8 cellular contexts compared by ENCODE assay signal in genomic region chr19:17282488-17283256, GRCh38. TPM values are rescaled to one million over a fixed set of nuclear protein-coding genes. Genes with fewer than 3 reads are reported as not detected.
DNase-seq lines count a peak whose midpoint lies in the region; ATAC-seq and TF ChIP-seq lines count a peak whose summit lies in the region.

No MANE protein-coding gene starts in this region.

- POLR2A ChIA-PET in naive thymus-derived CD8-positive, alpha-beta T cell (lab: Charles Lee): interaction anchor here (1.5 to 3.9 kb wide), 3 partner anchors 10 to 22 kb away, joined by 4 to 20 read pairs (median 5); partner anchors contain the start of gene BABAM1

- peak overlapping the region; percentile 44 for H3K4me3 ChIP-seq in HUES6 (ENCODE audit: low read depth, low read length)

- H3K4me1 Mint-ChIP-seq in naive thymus-derived CD8-positive, alpha-beta T cell: peaks cover 4 to 9% (median 6%) of the 10 kb centered on the region in 4 donors
- peaks cover 25% of the 10 kb centered on the region for H3K4me1 Mint-ChIP-seq in stimulated activated memory B cell treated with anti-CD40 and anti-IgM and Interleukin-4, amounts not matched to agents 10 μg/mL and 1 μg/mL and 100 μg/mL, for 72 hours

- peak; percentile 91 to 94 for ATAC-seq in naive thymus-derived CD8-positive, alpha-beta T cell
- peak; percentile 90 for ATAC-seq in stimulated activated memory B cell treated with anti-CD40 and anti-IgM and Interleukin-4, amounts not matched to agents 10 μg/mL and 1 μg/mL and 100 μg/mL, for 72 hours

- DNase-seq in AG08395 (ENCODE audit: low spot score) (peak; percentile 84), OCI-M1 (lab: John Stamatoyannopoulos, UW) (peak; percentile 96), activated T-cell treated with anti-CD3 and anti-CD28 coated beads for 48 hours (ENCODE audit: low read depth) (peak; percentile 79), fibroblast of gingiva (ENCODE audit: low read depth) (peak; percentile 48)
- peak; percentile 63 to 89 (median 78) for DNase-seq in naive thymus-derived CD8-positive, alpha-beta T cell

- TF ChIP-seq POLR2A in GM18951 (IDR thresholded peaks at IDR 0.05; ENCODE audit: extremely low read depth, insufficient read depth, insufficient read length): peak; percentile 44

- in situ Hi-C loops in GM18951 (cut with MboI; ENCODE audit: low sequenced_read_pairs, unreplicated experiment): no loop called here

- H3K4me3 Mint-ChIP-seq in naive thymus-derived CD8-positive, alpha-beta T cell: peak overlapping the region; percentile 76 to 91 (median 83)
- peak overlapping the region; percentile 87 for H3K4me3 Mint-ChIP-seq in stimulated activated memory B cell treated with anti-CD40 and anti-IgM and Interleukin-4, amounts not matched to agents 10 μg/mL and 1 μg/mL and 100 μg/mL, for 72 hours

- no peak overlapping the region for H3K27ac Mint-ChIP-seq in naive thymus-derived CD8-positive, alpha-beta T cell
- peak overlapping the region; percentile 83 for H3K27ac Mint-ChIP-seq in stimulated activated memory B cell treated with anti-CD40 and anti-IgM and Interleukin-4, amounts not matched to agents 10 μg/mL and 1 μg/mL and 100 μg/mL, for 72 hours

- no peaks in the 10 kb centered on the region for H3K9me3 Mint-ChIP-seq in naive thymus-derived CD8-positive, alpha-beta T cell
- H3K9me3 Mint-ChIP-seq in stimulated activated memory B cell treated with anti-CD40 and anti-IgM and Interleukin-4, amounts not matched to agents 10 μg/mL and 1 μg/mL and 100 μg/mL, for 72 hours: no peaks in the 10 kb centered on the region

- H3K36me3 ChIP-seq in HUES6 (ENCODE audit: control insufficient read depth, insufficient read depth, low read length): peaks cover 27% of the 10 kb centered on the region

- no peak overlapping the region for H3K27ac ChIP-seq in HUES6 (ENCODE audit: low read depth, low read length)

- H3K27me3 Mint-ChIP-seq in naive thymus-derived CD8-positive, alpha-beta T cell: peaks cover 0 to 2% (median 0%) of the 10 kb centered on the region in 5 donors
- no peaks in the 10 kb centered on the region for H3K27me3 Mint-ChIP-seq in stimulated activated memory B cell treated with anti-CD40 and anti-IgM and Interleukin-4, amounts not matched to agents 10 μg/mL and 1 μg/mL and 100 μg/mL, for 72 hours

- H3K36me3 Mint-ChIP-seq in naive thymus-derived CD8-positive, alpha-beta T cell: peaks cover 0 to 6% (median 0%) of the 10 kb centered on the region in 3 donors
- peaks cover 28% of the 10 kb centered on the region for H3K36me3 Mint-ChIP-seq in stimulated activated memory B cell treated with anti-CD40 and anti-IgM and Interleukin-4, amounts not matched to agents 10 μg/mL and 1 μg/mL and 100 μg/mL, for 72 hours

- H3K4me1 ChIP-seq in HUES6 (ENCODE audit: control insufficient read depth, insufficient read depth, low read length): peaks cover 6% of the 10 kb centered on the region; the same call in 1 of the 2 replicates

- H3K9me3 ChIP-seq in HUES6 (ENCODE audit: control insufficient read depth, insufficient read depth, low read depth, low read length): peaks cover 5% of the 10 kb centered on the region; the same call in 1 of the 2 replicates

- peaks cover 12% of the 10 kb centered on the region; the same call in 1 of the 2 replicates for H3K27me3 ChIP-seq in HUES6 (ENCODE audit: control insufficient read depth, insufficient read depth, low read length)

- peak overlapping the region; percentile 14 for H3K9ac ChIP-seq in HUES6 (ENCODE audit: low read length)

RNA-seq across cellular contexts. Expression of gene ANKLE1, which starts 1.0 kb away (rescaled TPM):
- 1 to 10 TPM; 2.1 to 3.4 TPM for total RNA-seq in naive thymus-derived CD8-positive, alpha-beta T cell
- 1 to 10 TPM in 2 of 3 donors, under 1 TPM in 1; 0.05 to 1.4 (median 1.0) TPM for polyA plus RNA-seq in naive thymus-derived CD8-positive, alpha-beta T cell

RNA-seq across cellular contexts. Expression of gene BABAM1, which starts 15.4 kb away (rescaled TPM):
- 100 to 1,000 TPM; 104 to 105 TPM for total RNA-seq in naive thymus-derived CD8-positive, alpha-beta T cell
- 100 to 1,000 TPM; 102 to 106 (median 106) TPM for polyA plus RNA-seq in naive thymus-derived CD8-positive, alpha-beta T cell

RNA-seq across cellular contexts. Expression of gene USHBP1, which starts 18.1 kb away (rescaled TPM):
- total RNA-seq in naive thymus-derived CD8-positive, alpha-beta T cell: not detected
- polyA plus RNA-seq in naive thymus-derived CD8-positive, alpha-beta T cell: not detected

RNA-seq across cellular contexts. Expression of gene ABHD8, which starts 20.6 kb away (rescaled TPM):
- total RNA-seq in naive thymus-derived CD8-positive, alpha-beta T cell: 10 to 100 TPM; 10.4 TPM
- 1 to 10 TPM; 6.4 to 9.2 (median 9.0) TPM for polyA plus RNA-seq in naive thymus-derived CD8-positive, alpha-beta T cell

RNA-seq across cellular contexts. Expression of gene MRPL34, which starts 23.0 kb away (rescaled TPM):
- total RNA-seq in naive thymus-derived CD8-positive, alpha-beta T cell: 10 to 100 TPM; 69.3 to 71.1 TPM
- polyA plus RNA-seq in naive thymus-derived CD8-positive, alpha-beta T cell: 100 to 1,000 TPM; 216 to 221 (median 221) TPM
